ENCODE assay signal across 9 cellular contexts in the genomic region with DNA sequence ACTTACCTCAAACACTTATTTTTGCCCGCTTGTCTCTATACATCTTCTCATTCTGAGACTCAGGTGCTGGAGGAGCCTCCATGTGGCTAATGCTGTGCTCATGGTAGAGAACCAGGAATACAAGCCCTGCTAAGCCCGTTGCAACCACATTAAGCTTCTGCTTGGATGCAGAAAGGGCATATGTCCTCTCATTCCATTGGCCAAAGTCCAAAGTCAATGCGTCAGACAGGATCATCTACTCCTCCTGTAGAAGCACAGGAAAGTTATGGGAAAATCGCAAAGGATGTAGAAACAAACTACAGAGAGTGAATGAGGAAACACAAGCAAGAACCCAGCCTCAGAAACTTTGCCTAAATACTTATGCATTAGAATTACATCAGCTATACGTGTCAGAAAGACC.
"Had no signal": no experiment of that assay in that cellular context is flagged by ENCODE, and none has a peak within 500 bp of the region (broad histone marks: within the 10 kb centered on the region; RNA-seq: fewer than 3 reads in every experiment).

No MANE protein-coding gene starts in this region.

- H3K4me1 ChIP-seq: HAP-1 had no signal

- H3K4me2 ChIP-seq: KMS-11 had no signal

- H3K27ac ChIP-seq: GM23248, KMS-11 had no signal

- H3K4me3 ChIP-seq: GM23248, HAP-1, K562 had no signal

- H3K9me3 ChIP-seq: HAP-1 had no signal

- H3K9ac ChIP-seq: GM23248, KMS-11 had no signal

- H2AFZ ChIP-seq: GM23248 had no signal

- H3K36me3 ChIP-seq: HAP-1 had no signal

- ATAC-seq: HCT116, K562 had no signal

- DNase-seq: GM23248, GOT3, H7, IMR-90, Karpas-422 had no signal
